1 cellular context compared by ENCODE assay signal in genomic region chr6:2990179-2990931, GRCh38.
TF ChIP-seq lines count a peak whose summit lies in the region.

No MANE protein-coding gene starts in this region.

TF ChIP-seq in HepG2, 621 proteins besides CTCF, POLR2A, EP300 and RAD21 (continues in another document):
- TF ChIP-seq POLR2G (IDR thresholded peaks at IDR 0.05; ENCODE audit: low read depth, low read length) (peak; percentile 57), MAZ (IDR thresholded peaks at IDR 0.05; ENCODE audit: borderline replicate concordance, low read depth, low read length) (no peak), MAZ (CRISPR knock-in tag; IDR thresholded peaks at IDR 0.05; ENCODE audit: low read depth) (0 out of 2 replicates have a peak, but pooled peaks have one; percentile 16), ZNF33A (CRISPR knock-in tag; IDR thresholded peaks at IDR 0.05; ENCODE audit: borderline replicate concordance) (0 out of 2 replicates have a peak, but pooled peaks have one; percentile 75), ELF4 (CRISPR knock-in tag; IDR thresholded peaks at IDR 0.05; ENCODE audit: borderline replicate concordance) (0 out of 2 replicates have a peak, but pooled peaks have one; percentile 49), ARID2 (CRISPR knock-in tag; IDR thresholded peaks at IDR 0.05; ENCODE audit: borderline replicate concordance) (0 out of 2 replicates have a peak, but pooled peaks have one; percentile 12), ZNF484 (CRISPR knock-in tag; IDR thresholded peaks at IDR 0.05; ENCODE audit: borderline replicate concordance, low read depth) (no peak), ZNF510 (CRISPR knock-in tag; IDR thresholded peaks at IDR 0.05; ENCODE audit: low read depth) (0 out of 2 replicates have a peak, but pooled peaks have one; percentile 2), PAF1 (CRISPR knock-in tag; IDR thresholded peaks at IDR 0.05) (0 out of 2 replicates have a peak, but pooled peaks have one; percentile 22), UBTF (CRISPR knock-in tag; IDR thresholded peaks at IDR 0.05) (peak; percentile 35; the same call in 1 of the 2 replicates), FOXA1 (IDR thresholded peaks at IDR 0.05) (no peak), FOXA1 (CRISPR knock-in tag; IDR thresholded peaks at IDR 0.05) (0 out of 2 replicates have a peak, but pooled peaks have one; percentile 3), ZNF878 (CRISPR knock-in tag; IDR thresholded peaks at IDR 0.05) (0 out of 2 replicates have a peak, but pooled peaks have one; percentile 20), ZC3H4 (CRISPR knock-in tag; IDR thresholded peaks at IDR 0.05; ENCODE audit: borderline replicate concordance) (peak; percentile 92; the same call in 1 of the 2 replicates), KMT2A (CRISPR knock-in tag; IDR thresholded peaks at IDR 0.05) (peak; percentile 7; the same call in 1 of the 2 replicates), GLI4 (CRISPR knock-in tag; IDR thresholded peaks at IDR 0.05; ENCODE audit: borderline replicate concordance) (0 out of 2 replicates have a peak, but pooled peaks have one; percentile 6), ZNF205 (CRISPR knock-in tag; IDR thresholded peaks at IDR 0.05) (peak; percentile 15; the same call in 1 of the 2 replicates), MAFK (conservative IDR thresholded peaks at IDR 0.05 in 1 of 2, IDR thresholded peaks at IDR 0.05 in 1 of 2; ENCODE audit: low read length in 2 of 2) (peak; percentile 95 to 96), GATAD2A (CRISPR knock-in tag; IDR thresholded peaks at IDR 0.05) (peak; percentile 17; the same call in 1 of the 2 replicates), ZFP36L1 (CRISPR knock-in tag; IDR thresholded peaks at IDR 0.05) (0 out of 2 replicates have a peak, but pooled peaks have one; percentile 7), ZNF619 (CRISPR knock-in tag; IDR thresholded peaks at IDR 0.05) (no peak), ZBTB4 (CRISPR knock-in tag; IDR thresholded peaks at IDR 0.05; ENCODE audit: borderline replicate concordance) (no peak), CCDC6 (CRISPR knock-in tag; IDR thresholded peaks at IDR 0.05) (0 out of 2 replicates have a peak, but pooled peaks have one; percentile 8), ZNF18 (CRISPR knock-in tag; IDR thresholded peaks at IDR 0.05; ENCODE audit: insufficient replicate concordance) (peak; percentile 24), ZNF234 (CRISPR knock-in tag; conservative IDR thresholded peaks at IDR 0.05) (0 out of 2 replicates have a peak, but pooled peaks have one; percentile 60), ETV6 (CRISPR knock-in tag; conservative IDR thresholded peaks at IDR 0.05) (0 out of 2 replicates have a peak, but pooled peaks have one; percentile 39), KDM3A (CRISPR knock-in tag; IDR thresholded peaks at IDR 0.05; ENCODE audit: low read depth) (peak; percentile 38; the same call in 1 of the 2 replicates), ZNF414 (CRISPR knock-in tag; IDR thresholded peaks at IDR 0.05) (0 out of 2 replicates have a peak, but pooled peaks have one; percentile 20), HDAC2 (CRISPR knock-in tag; IDR thresholded peaks at IDR 0.05) (0 out of 2 replicates have a peak, but pooled peaks have one; percentile 25), MED8 (CRISPR knock-in tag; IDR thresholded peaks at IDR 0.05; ENCODE audit: insufficient replicate concordance) (no peak), ZBTB40 (IDR thresholded peaks at IDR 0.05) (no peak), ZBTB40 (CRISPR knock-in tag; IDR thresholded peaks at IDR 0.05) (no peak), ZNF30 (CRISPR knock-in tag; IDR thresholded peaks at IDR 0.05) (no peak), ZSCAN5A (CRISPR knock-in tag; IDR thresholded peaks at IDR 0.05; ENCODE audit: borderline replicate concordance) (no peak), PITX1 (CRISPR knock-in tag; IDR thresholded peaks at IDR 0.05) (peak; percentile 35; the same call in 1 of the 2 replicates), ELF3 (CRISPR knock-in tag; IDR thresholded peaks at IDR 0.05) (0 out of 2 replicates have a peak, but pooled peaks have one; percentile 13), ZNF274 (CRISPR knock-in tag; IDR thresholded peaks at IDR 0.05) (peak; percentile 56; the same call in 1 of the 2 replicates), ZNF547 (CRISPR knock-in tag; IDR thresholded peaks at IDR 0.05) (0 out of 2 replicates have a peak, but pooled peaks have one; percentile 21), RBFOX2 (IDR thresholded peaks at IDR 0.05; ENCODE audit: low read depth, low read length) (peak; percentile 44), ZKSCAN1 (IDR thresholded peaks at IDR 0.05; ENCODE audit: low read length) (0 out of 2 replicates have a peak, but pooled peaks have one; percentile 26), NFKBIZ (CRISPR knock-in tag; IDR thresholded peaks at IDR 0.05) (no peak), DBP (CRISPR knock-in tag; IDR thresholded peaks at IDR 0.05; ENCODE audit: not compliant biosample characterization) (no peak), ZNF12 (CRISPR knock-in tag; IDR thresholded peaks at IDR 0.05) (0 out of 2 replicates have a peak, but pooled peaks have one; percentile 2), MBD4 (IDR thresholded peaks at IDR 0.05; ENCODE audit: borderline replicate concordance, low read length) (0 out of 2 replicates have a peak, but pooled peaks have one; percentile 57)
